ENCODE assay signal across 1 cellular context in genomic region chr6:134956032-134956431, GRCh38.
TF ChIP-seq lines count a peak whose summit lies in the region.

No MANE protein-coding gene starts in this region.

TF ChIP-seq in IMR-90, 13 proteins besides CTCF, POLR2A, EP300 and RAD21 (continued from another document):
- TF ChIP-seq USF2 (IDR thresholded peaks at IDR 0.05; ENCODE audit: low read depth, low read length) (no peak), MAZ (IDR thresholded peaks at IDR 0.05; ENCODE audit: borderline replicate concordance, low read depth, low read length) (no peak), NFE2L2 (IDR thresholded peaks at IDR 0.05; ENCODE audit: low read depth, low read length) (no peak), SMC3 (IDR thresholded peaks at IDR 0.05; ENCODE audit: low read depth, low read length) (no peak)
